16 cellular contexts compared by ENCODE assay signal in genomic region chr19:3535235-3535921, GRCh38. TPM values are rescaled to one million over a fixed set of nuclear protein-coding genes. Genes with fewer than 3 reads are reported as not detected.
"Had no signal": no experiment of that assay in that cellular context is flagged by ENCODE, and none has a peak within 500 bp of the region (broad histone marks: within the 10 kb centered on the region; RNA-seq: fewer than 3 reads in every experiment).

No MANE protein-coding gene starts in this region.

- H3K9me3 Mint-ChIP-seq: activated naive CD4-positive, alpha-beta T cell treated with anti-CD3 and anti-CD28 coated beads for 36 hours; activated T-helper 2 cell treated with anti-CD3 and anti-CD28 coated beads, Interferon-gamma antibody, Interleukin-2, Interleukin-4, amounts not matched to agents 10 μg/mL and 5 μg/mL and 100 μg/mL, durations not matched to agents 14 hours and 24 hours and 36 hours; stimulated activated memory B cell treated with anti-CD40 and anti-IgM and Interleukin-4, amounts not matched to agents 10 μg/mL and 1 μg/mL and 100 μg/mL, for 72 hours had no signal

- H3K4me1 Mint-ChIP-seq: stimulated activated memory B cell treated with anti-CD40 and anti-IgM and Interleukin-4, amounts not matched to agents 10 μg/mL and 1 μg/mL and 100 μg/mL, for 72 hours had no signal

- H3K27ac ChIP-seq: epithelial cell of prostate, left lung, neutrophil had no signal

- H3K9me3 ChIP-seq: left lung, mucosa of descending colon, neutrophil, transverse colon had no signal

- H3K4me3 Mint-ChIP-seq: activated naive CD4-positive, alpha-beta T cell treated with anti-CD3 and anti-CD28 coated beads for 36 hours; naive thymus-derived CD4-positive, alpha-beta T cell; stimulated activated memory B cell treated with anti-CD40 and anti-IgM and Interleukin-4, amounts not matched to agents 10 μg/mL and 1 μg/mL and 100 μg/mL, for 72 hours had no signal

- ATAC-seq: activated CD4-positive, CD25-positive, alpha-beta regulatory T cell treated with anti-CD3 and anti-CD28 coated beads, Interleukin-2, amount 50 U/mL, for 24 hours; left lung; mucosa of descending colon; naive thymus-derived CD4-positive, alpha-beta T cell; stimulated activated memory B cell treated with anti-CD40 and anti-IgM and Interleukin-4, amounts not matched to agents 10 μg/mL and 1 μg/mL and 100 μg/mL, for 72 hours had no signal

- H3K4me1 ChIP-seq: left lung, transverse colon had no signal

- H3K27me3 ChIP-seq: left lung, neutrophil, transverse colon had no signal

- FAIRE-seq: islet of Langerhans had no signal

- DNase-seq: activated naive CD4-positive, alpha-beta T cell treated with anti-CD3 and anti-CD28 coated beads for 36 hours; activated T-cell treated with anti-CD3 and anti-CD28 coated beads for 4 hours; foreskin melanocyte; left lung; mucosa of descending colon; naive thymus-derived CD4-positive, alpha-beta T cell; T1000; transverse colon had no signal

- H3K27ac Mint-ChIP-seq: activated T-helper 2 cell treated with anti-CD3 and anti-CD28 coated beads, Interferon-gamma antibody, Interleukin-2, Interleukin-4, amounts not matched to agents 10 μg/mL and 5 μg/mL and 100 μg/mL, durations not matched to agents 14 hours and 24 hours and 36 hours; stimulated activated memory B cell treated with anti-CD40 and anti-IgM and Interleukin-4, amounts not matched to agents 10 μg/mL and 1 μg/mL and 100 μg/mL, for 72 hours had no signal

- H3K27me3 Mint-ChIP-seq: naive thymus-derived CD4-positive, alpha-beta T cell; stimulated activated memory B cell treated with anti-CD40 and anti-IgM and Interleukin-4, amounts not matched to agents 10 μg/mL and 1 μg/mL and 100 μg/mL, for 72 hours had no signal

- H3K4me3 ChIP-seq: left lung, mucosa of descending colon, transverse colon had no signal

RNA-seq across cellular contexts. Expression of gene TEKTIP1, which starts 3.6 kb away (rescaled TPM):
- total RNA-seq: fibroblast of lung, renal cortical epithelial cell had no signal
- polyA plus RNA-seq: fibroblast of lung; naive thymus-derived CD4-positive, alpha-beta T cell had no signal
